In the genomic region with DNA sequence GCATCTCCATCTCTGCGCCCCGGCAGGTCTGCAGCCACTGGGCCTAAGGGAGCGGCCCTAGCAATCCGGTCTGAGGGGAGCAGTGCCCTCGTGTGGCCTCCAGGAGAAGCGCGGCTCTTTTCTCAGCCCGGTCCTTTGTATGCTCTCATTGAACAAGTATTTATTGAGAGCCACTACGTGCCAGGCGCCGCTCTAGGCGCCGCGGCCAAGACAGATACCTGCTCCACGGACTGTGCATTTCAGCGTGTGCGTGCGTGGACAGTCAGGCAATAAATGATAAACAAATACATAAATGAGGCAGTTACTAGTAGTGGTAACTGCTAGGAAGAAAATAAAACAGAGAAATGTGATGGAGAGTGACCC, we compare ENCODE assay signal across 8 cellular contexts. TPM values are rescaled to one million over a fixed set of nuclear protein-coding genes. Genes with fewer than 3 reads are reported as not detected.
A peak's percentile ranks its signal among the peaks of the same experiment; 100 is the strongest.
DNase-seq lines count a peak whose midpoint lies in the region; TF ChIP-seq lines count a peak whose summit lies in the region.

No MANE protein-coding gene starts in this region.

- H3K9me3 Mint-ChIP-seq in neural crest cell = no peaks in the 10 kb centered on the region

- 1 to 3% methylated on average over 18 of the region's 18 CpGs for WGBS in GM23248 (ENCODE audit: low coverage in 1 of 2, low lambda C conversion rate in 2 of 2, missing lambda C conversion rate in 2 of 2), 2 experiments

- TF ChIP-seq CTCF in fibroblast of mammary gland (conservative IDR thresholded peaks at IDR 0.05; ENCODE audit: control insufficient read depth, insufficient read depth, low read depth, low read length) (peak; percentile 88), neural crest cell (conservative IDR thresholded peaks at IDR 0.05) (peak; percentile 90)

- no peaks in the 10 kb centered on the region for H4K20me1 ChIP-seq in GM23248 (ENCODE audit: insufficient read depth)
- no peaks in the 10 kb centered on the region for H4K20me1 ChIP-seq in Karpas-422 (ENCODE audit: insufficient read depth, low read depth, low read length)

- DNase-seq in Daoy (ENCODE audit: low read depth) = peak; percentile 90
- DNase-seq in GM23248 = peak; percentile 91
- DNase-seq in Karpas-422 = peak; percentile 92
- DNase-seq in activated T-helper 1 cell treated with Interleukin-2 at 50 U/mL for 16 hours (ENCODE audit: low read depth) = peak; percentile 50
- peak; percentile 84 for DNase-seq in fibroblast of mammary gland (ENCODE audit: low read depth)
- DNase-seq in neural crest cell (ENCODE audit: low read depth, low spot score) = peak; percentile 74
- DNase-seq in stromal cell of bone marrow (ENCODE audit: low read depth) = peak; percentile 66

- no peaks in the 10 kb centered on the region for H3K36me3 Mint-ChIP-seq in neural crest cell (ENCODE audit: low read depth)

- H3K79me2 ChIP-seq in GM23248 (ENCODE audit: insufficient read depth) = no peaks in the 10 kb centered on the region
- no peaks in the 10 kb centered on the region for H3K79me2 ChIP-seq in Karpas-422 (ENCODE audit: low read length)

- no peak overlapping the region for H3K9ac ChIP-seq in GM23248
- H3K9ac ChIP-seq in Karpas-422 (ENCODE audit: low read length) = peak overlapping the region; percentile 34; the same call in 1 of the 2 replicates

- in situ Hi-C loops in GM23248 (cut with MboI) = no loop called here

- H3K27me3 ChIP-seq in GM23248 (replicated peaks; ENCODE audit: insufficient read depth) (no peaks in the 10 kb centered on the region), Karpas-422 (ENCODE audit: low read length) (no peaks in the 10 kb centered on the region)

- H3K9me3 ChIP-seq in GM23248 (ENCODE audit: low read depth) (no peaks in the 10 kb centered on the region), Karpas-422 (ENCODE audit: low read length) (no peaks in the 10 kb centered on the region)

- H3K4me1 Mint-ChIP-seq in neural crest cell = peaks cover 10% of the 10 kb centered on the region

- H3K36me3 ChIP-seq in GM23248 (ENCODE audit: low read depth) = no peaks in the 10 kb centered on the region
- H3K36me3 ChIP-seq in Karpas-422 (ENCODE audit: insufficient read depth, low read length) = no peaks in the 10 kb centered on the region

- H3K9me2 ChIP-seq in GM23248 (ENCODE audit: insufficient read depth) (no peaks in the 10 kb centered on the region), Karpas-422 (replicated peaks; ENCODE audit: insufficient read depth, low read length) (no peaks in the 10 kb centered on the region)

- H3K4me1 ChIP-seq in GM23248 (ENCODE audit: insufficient read depth) = peaks cover 4% of the 10 kb centered on the region; the same call in 1 of the 2 replicates
- H3K4me1 ChIP-seq in Karpas-422 (ENCODE audit: low read length) = peaks cover 3% of the 10 kb centered on the region

- peak overlapping the region; percentile 69 for H3K4me3 ChIP-seq in GM23248
- H3K4me3 ChIP-seq in Karpas-422 (ENCODE audit: low read length) = no peak overlapping the region
- H3K4me3 ChIP-seq in fibroblast of mammary gland (ENCODE audit: control insufficient read depth, low read depth, low read length) = peak overlapping the region; percentile 32

- no peaks in the 10 kb centered on the region for H3K27me3 Mint-ChIP-seq in neural crest cell (ENCODE audit: low read depth)

- no peak overlapping the region for H3K27ac ChIP-seq in GM23248
- no peak overlapping the region for H3K27ac ChIP-seq in Karpas-422 (ENCODE audit: low read length)

- H3K4me2 ChIP-seq in GM23248 (ENCODE audit: unreplicated experiment) = peak overlapping the region; percentile 94
- H3K4me2 ChIP-seq in Karpas-422 (ENCODE audit: low read depth, low read length, poor library complexity, severe bottlenecking) = no peak overlapping the region

- H3K4me3 Mint-ChIP-seq in neural crest cell = no peak overlapping the region

- no peaks in the 10 kb centered on the region for H3F3A ChIP-seq in GM23248 (ENCODE audit: insufficient read depth)

- H3K27ac Mint-ChIP-seq in neural crest cell (ENCODE audit: unreplicated experiment) = peak overlapping the region; percentile 86

- H2AFZ ChIP-seq in GM23248 (peak overlapping the region; percentile 81), Karpas-422 (ENCODE audit: low read length) (peak overlapping the region; percentile 64)

TF ChIP-seq in PFSK-1, 5 proteins besides CTCF, POLR2A, EP300 and RAD21:
- peak; percentile 16 for TF ChIP-seq FOXP2 (optimal IDR thresholded peaks at IDR 0.05; ENCODE audit: borderline replicate concordance, extremely low read depth, extremely low read length, insufficient read depth)
- no peak for TF ChIP-seq SIN3A (IDR thresholded peaks at IDR 0.05; ENCODE audit: borderline replicate concordance, insufficient read depth, low read length)

RNA-seq across cellular contexts. Expression of gene SLC4A9, which starts 2.3 kb away (rescaled TPM):
- total RNA-seq in Daoy (2014; rRNA removed; shearing (Covaris generic)) = not detected in 2 replicates
- not detected in 2 replicates for total RNA-seq in GM23248 (2014; rRNA removed; shearing (Covaris generic))
- polyA plus RNA-seq in GM23248 (2016; fragmentation: Nextera tagmentation; extraction: Ambion mirVana) = not detected in 2 replicates
- total RNA-seq in Karpas-422 (2014; rRNA removed; shearing (Covaris generic); ENCODE audit: low replicate concordance) = not detected in 2 replicates
- polyA plus RNA-seq in PFSK-1 (2012; ENCODE audit: insufficient read length, low read depth) = not detected
- not detected in 2 replicates for total RNA-seq in neural crest cell

RNA-seq across cellular contexts. Expression of gene HBEGF, which starts 11.3 kb away (rescaled TPM):
- total RNA-seq in Daoy (2014; rRNA removed; shearing (Covaris generic)) = 68.9 and 81.9 TPM in 2 replicates
- total RNA-seq in GM23248 (2014; rRNA removed; shearing (Covaris generic)) = 7.5 and 9.5 TPM in 2 replicates
- 4.5 and 4.9 TPM in 2 replicates for polyA plus RNA-seq in GM23248 (2016; fragmentation: Nextera tagmentation; extraction: Ambion mirVana)
- total RNA-seq in Karpas-422 (2014; rRNA removed; shearing (Covaris generic); ENCODE audit: low replicate concordance) = 1.3 and 1.8 TPM in 2 replicates
- 17.2 TPM for polyA plus RNA-seq in PFSK-1 (2012; ENCODE audit: insufficient read length, low read depth)
- total RNA-seq in neural crest cell = 2.2 and 2.4 TPM in 2 replicates

RNA-seq across cellular contexts. Expression of gene ANKHD1, which starts 43.9 kb away (rescaled TPM):
- 45.8 and 67.5 TPM in 2 replicates for total RNA-seq in Daoy (2014; rRNA removed; shearing (Covaris generic))
- total RNA-seq in GM23248 (2014; rRNA removed; shearing (Covaris generic)) = 27.9 and 40.5 TPM in 2 replicates
- polyA plus RNA-seq in GM23248 (2016; fragmentation: Nextera tagmentation; extraction: Ambion mirVana) = 24.3 and 26.1 TPM in 2 replicates
- 110 and 119 TPM in 2 replicates for total RNA-seq in Karpas-422 (2014; rRNA removed; shearing (Covaris generic); ENCODE audit: low replicate concordance)
- polyA plus RNA-seq in PFSK-1 (2012; ENCODE audit: insufficient read length, low read depth) = 47.7 TPM
- 152 and 154 TPM in 2 replicates for total RNA-seq in neural crest cell

RNA-seq across cellular contexts. Expression of gene PFDN1, which starts 54.8 kb away (rescaled TPM):
- 144 and 162 TPM in 2 replicates for total RNA-seq in Daoy (2014; rRNA removed; shearing (Covaris generic))
- total RNA-seq in GM23248 (2014; rRNA removed; shearing (Covaris generic)) = 94.3 and 95.8 TPM in 2 replicates
- 87.0 and 99.9 TPM in 2 replicates for polyA plus RNA-seq in GM23248 (2016; fragmentation: Nextera tagmentation; extraction: Ambion mirVana)
- 28.2 and 49.8 TPM in 2 replicates for total RNA-seq in Karpas-422 (2014; rRNA removed; shearing (Covaris generic); ENCODE audit: low replicate concordance)
- polyA plus RNA-seq in PFSK-1 (2012; ENCODE audit: insufficient read length, low read depth) = 43.9 TPM
- 63.2 and 67.0 TPM in 2 replicates for total RNA-seq in neural crest cell
